20 cellular contexts compared by ENCODE assay signal in genomic region chrX:24203072-24203808, GRCh38. TPM values are rescaled to one million over a fixed set of nuclear protein-coding genes. Genes with fewer than 3 reads are reported as not detected.
A peak's percentile ranks its signal among the peaks of the same experiment; 100 is the strongest.
DNase-seq lines count a peak whose midpoint lies in the region; ATAC-seq and TF ChIP-seq lines count a peak whose summit lies in the region.
"Had no signal": no experiment of that assay in that cellular context is flagged by ENCODE, and none has a peak within 500 bp of the region (broad histone marks: within the 10 kb centered on the region; RNA-seq: fewer than 3 reads in every experiment).

No MANE protein-coding gene starts in this region.

- intact Hi-C loops in esophagus squamous epithelium (cut with DNase I), result no loop called here

- H3K4me1 ChIP-seq in esophagus squamous epithelium, result peaks cover 0 to 44% (median 3%) of the 10 kb centered on the region in 3 donors

- H3K36me3 Mint-ChIP-seq in WTC11, result peaks cover 15% of the 10 kb centered on the region
- peaks cover 0 to 11% (median 8%) of the 10 kb centered on the region in 3 donors for H3K36me3 Mint-ChIP-seq in immature natural killer cell
- peaks cover 14 to 53% of the 10 kb centered on the region in 2 donors for H3K36me3 Mint-ChIP-seq in stimulated activated naive B cell treated with anti-CD40 and anti-IgM and Interleukin-4, amounts not matched to agents 10 μg/mL and 1 μg/mL and 100 μg/mL, for 72 hours

- H3K9me3 ChIP-seq in esophagus squamous epithelium, result no peaks in the 10 kb centered on the region
- H3K9me3 ChIP-seq: heart right ventricle, MG63, neutrophil, upper lobe of left lung had no signal

- no peak for ATAC-seq in WTC11
- no peak for ATAC-seq in stimulated activated naive B cell treated with anti-CD40 and anti-IgM and Interleukin-4, amounts not matched to agents 10 μg/mL and 1 μg/mL and 100 μg/mL, for 72 hours (replicated peaks)
- ATAC-seq: HCT116 had no signal

- 79 to 89% methylated on average over 6 to 11 of the region's 13 CpGs for WGBS in esophagus squamous epithelium, 2 donors

- H3K27ac ChIP-seq in esophagus squamous epithelium, result no peak overlapping the region
- H3K27ac ChIP-seq: brain microvascular endothelial cell, upper lobe of left lung had no signal

- H3K4me3 Mint-ChIP-seq in WTC11 (no peak overlapping the region), immature natural killer cell (no peak overlapping the region)
- H3K4me3 Mint-ChIP-seq in stimulated activated naive B cell treated with anti-CD40 and anti-IgM and Interleukin-4, amounts not matched to agents 10 μg/mL and 1 μg/mL and 100 μg/mL, for 72 hours, result no peak overlapping the region

- no peak overlapping the region for H3K4me3 ChIP-seq in esophagus squamous epithelium
- H3K4me3 ChIP-seq: heart right ventricle, MG63, upper lobe of left lung had no signal

- POLR2A ChIA-PET in WTC11 (lab: Charles Lee), result no interaction called here

- TF ChIP-seq POLR2A in esophagus squamous epithelium (IDR thresholded peaks at IDR 0.05), result no peak

- peaks cover 29% of the 10 kb centered on the region for H3K4me1 Mint-ChIP-seq in WTC11
- peaks cover 68 to 90% of the 10 kb centered on the region in 2 donors for H3K4me1 Mint-ChIP-seq in immature natural killer cell
- H3K4me1 Mint-ChIP-seq in stimulated activated naive B cell treated with anti-CD40 and anti-IgM and Interleukin-4, amounts not matched to agents 10 μg/mL and 1 μg/mL and 100 μg/mL, for 72 hours, result peaks cover 33 to 42% of the 10 kb centered on the region in 2 donors

- H3K27me3 Mint-ChIP-seq in WTC11 (ENCODE audit: low read depth) (no peaks in the 10 kb centered on the region), immature natural killer cell (ENCODE audit: low read depth in 3 of 3) (peaks cover 0 to 4% (median 0%) of the 10 kb centered on the region in 3 donors)
- no peaks in the 10 kb centered on the region for H3K27me3 Mint-ChIP-seq in stimulated activated naive B cell treated with anti-CD40 and anti-IgM and Interleukin-4, amounts not matched to agents 10 μg/mL and 1 μg/mL and 100 μg/mL, for 72 hours

- H3K36me3 ChIP-seq in esophagus squamous epithelium, result peaks cover 0 to 13% (median 4%) of the 10 kb centered on the region in 3 donors

- CTCF ChIA-PET in WTC11 (lab: Charles Lee), result no interaction called here

- no peaks in the 10 kb centered on the region for H3K27me3 ChIP-seq in esophagus squamous epithelium
- H3K27me3 ChIP-seq: brain microvascular endothelial cell, heart right ventricle, MG63, neutrophil, upper lobe of left lung had no signal

- TF ChIP-seq CTCF in WTC11 (IDR thresholded peaks at IDR 0.05) (no peak), esophagus squamous epithelium (IDR thresholded peaks at IDR 0.05) (no peak)

- H3K9me3 Mint-ChIP-seq in WTC11, result no peaks in the 10 kb centered on the region
- H3K9me3 Mint-ChIP-seq in immature natural killer cell, result no peaks in the 10 kb centered on the region
- no peaks in the 10 kb centered on the region for H3K9me3 Mint-ChIP-seq in stimulated activated naive B cell treated with anti-CD40 and anti-IgM and Interleukin-4, amounts not matched to agents 10 μg/mL and 1 μg/mL and 100 μg/mL, for 72 hours

- H3K27ac Mint-ChIP-seq in WTC11 (peak overlapping the region; percentile 85), immature natural killer cell (peak overlapping the region; percentile 3 to 75 (median 49))
- peak overlapping the region; percentile 15 for H3K27ac Mint-ChIP-seq in stimulated activated naive B cell treated with anti-CD40 and anti-IgM and Interleukin-4, amounts not matched to agents 10 μg/mL and 1 μg/mL and 100 μg/mL, for 72 hours

- DNase-seq in stimulated activated CD4-positive, alpha-beta T cell treated with anti-CD3 and anti-CD28 coated beads, TNF-alpha, amount 100 ng/mL, for 48 hours (ENCODE audit: low read depth in 3 of 3), result peak in 2 of 3 donors; percentile 7 to 8
- no peak for DNase-seq in stimulated activated CD4-positive, alpha-beta T cell treated with anti-CD3 and anti-CD28 coated beads, Interleukin-12 subunit alpha, Interleukin-12 subunit beta, amount 100 ng/mL, for 4 hours
- no peak for DNase-seq in WTC11 (ENCODE audit: low spot score)
- no peak for DNase-seq in immature natural killer cell
- no peak for DNase-seq in stimulated activated naive B cell treated with anti-CD40 and anti-IgM and Interleukin-4, amounts not matched to agents 10 μg/mL and 1 μg/mL and 100 μg/mL, for 72 hours
- no peak for DNase-seq in esophagus squamous epithelium (lab: John Stamatoyannopoulos, UW)
- DNase-seq in Kasumi-1 (lab: John Stamatoyannopoulos, UW), result no peak
- DNase-seq in HK-2 (ENCODE audit: unreplicated experiment), result no peak
- DNase-seq: brain microvascular endothelial cell; DMS153; heart right ventricle; islet precursor cell; mammary epithelial cell; MG63; NCI-H187; NCI-H446; stimulated activated naive CD4-positive, alpha-beta T cell; upper lobe of left lung had no signal

TF ChIP-seq in WTC11, 78 proteins besides CTCF, POLR2A, EP300 and RAD21:
- TF ChIP-seq JUN (CRISPR knock-in tag; IDR thresholded peaks at IDR 0.05), result no peak
- TF ChIP-seq, protein P1, sequence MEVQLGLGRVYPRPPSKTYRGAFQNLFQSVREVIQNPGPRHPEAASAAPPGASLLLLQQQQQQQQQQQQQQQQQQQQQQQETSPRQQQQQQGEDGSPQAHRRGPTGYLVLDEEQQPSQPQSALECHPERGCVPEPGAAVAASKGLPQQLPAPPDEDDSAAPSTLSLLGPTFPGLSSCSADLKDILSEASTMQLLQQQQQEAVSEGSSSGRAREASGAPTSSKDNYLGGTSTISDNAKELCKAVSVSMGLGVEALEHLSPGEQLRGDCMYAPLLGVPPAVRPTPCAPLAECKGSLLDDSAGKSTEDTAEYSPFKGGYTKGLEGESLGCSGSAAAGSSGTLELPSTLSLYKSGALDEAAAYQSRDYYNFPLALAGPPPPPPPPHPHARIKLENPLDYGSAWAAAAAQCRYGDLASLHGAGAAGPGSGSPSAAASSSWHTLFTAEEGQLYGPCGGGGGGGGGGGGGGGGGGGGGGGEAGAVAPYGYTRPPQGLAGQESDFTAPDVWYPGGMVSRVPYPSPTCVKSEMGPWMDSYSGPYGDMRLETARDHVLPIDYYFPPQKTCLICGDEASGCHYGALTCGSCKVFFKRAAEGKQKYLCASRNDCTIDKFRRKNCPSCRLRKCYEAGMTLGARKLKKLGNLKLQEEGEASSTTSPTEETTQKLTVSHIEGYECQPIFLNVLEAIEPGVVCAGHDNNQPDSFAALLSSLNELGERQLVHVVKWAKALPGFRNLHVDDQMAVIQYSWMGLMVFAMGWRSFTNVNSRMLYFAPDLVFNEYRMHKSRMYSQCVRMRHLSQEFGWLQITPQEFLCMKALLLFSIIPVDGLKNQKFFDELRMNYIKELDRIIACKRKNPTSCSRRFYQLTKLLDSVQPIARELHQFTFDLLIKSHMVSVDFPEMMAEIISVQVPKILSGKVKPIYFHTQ (CRISPR knock-in tag; IDR thresholded peaks at IDR 0.05), result no peak

RNA-seq across cellular contexts. Expression of gene ZFX, which starts 53.7 kb away (rescaled TPM):
- total RNA-seq in WTC11 (2021) (19.3 to 24.3 TPM (median 23.4 TPM) in 3 replicates), esophagus squamous epithelium (10 to 100 TPM; 19.2 to 88.0 (median 49.5) TPM)
- 10 to 100 TPM; 27.6 to 46.7 (median 38.6) TPM for polyA plus RNA-seq in immature natural killer cell

Comparison
In these comparisons a context has a peak if more than half of its experiments do, and no peak if none do; other contexts are left out.
1. DNase-seq: peak in stimulated activated CD4-positive, alpha-beta T cell treated with anti-CD3 and anti-CD28 coated beads, TNF-alpha, amount 100 ng/mL, for 48 hours (2 of 3); none in stimulated activated CD4-positive, alpha-beta T cell treated with anti-CD3 and anti-CD28 coated beads, Interleukin-12 subunit alpha, Interleukin-12 subunit beta, amount 100 ng/mL, for 4 hours (single experiment), WTC11 (single experiment), immature natural killer cell (0 of 3), stimulated activated naive B cell treated with anti-CD40 and anti-IgM and Interleukin-4, amounts not matched to agents 10 μg/mL and 1 μg/mL and 100 μg/mL, for 72 hours (single experiment), esophagus squamous epithelium (single experiment), Kasumi-1 (0 of 2) and HK-2 (single experiment).
2. H3K27ac Mint-ChIP-seq: peak in every context shown above with its lines; median percentile 85 in WTC11; 49 in immature natural killer cell; 15 in stimulated activated naive B cell treated with anti-CD40 and anti-IgM and Interleukin-4, amounts not matched to agents 10 μg/mL and 1 μg/mL and 100 μg/mL, for 72 hours.